ENCODE assay signal across 15 cellular contexts in genomic region chr2:205679410-205680009, GRCh38. TPM values are rescaled to one million over a fixed set of nuclear protein-coding genes. Genes with fewer than 3 reads are reported as not detected.
A peak's percentile ranks its signal among the peaks of the same experiment; 100 is the strongest.
DNase-seq lines count a peak whose midpoint lies in the region; ATAC-seq and TF ChIP-seq lines count a peak whose summit lies in the region.
"Had no signal": no experiment of that assay in that cellular context is flagged by ENCODE, and none has a peak within 500 bp of the region (broad histone marks: within the 10 kb centered on the region; RNA-seq: fewer than 3 reads in every experiment).

No MANE protein-coding gene starts in this region.

- peak overlapping the region; percentile 12; the same call in 1 of the 2 replicates for H2AFZ ChIP-seq in SK-N-SH (ENCODE audit: low read depth)

- H3K4me1 Mint-ChIP-seq in activated T-helper 1 cell treated with anti-CD3 and anti-CD28 coated beads, Interleukin-12 subunit alpha, Interleukin-12 subunit beta, Interleukin-2, Interleukin-4 antibody, amounts not matched to agents 30 ng/mL and 10 ng/mL and 1 ng/mL, durations not matched to agents 14 hours and 24 hours and 36 hours (ENCODE audit: low read depth), result peaks cover 40% of the 10 kb centered on the region
- H3K4me1 Mint-ChIP-seq in naive thymus-derived CD4-positive, alpha-beta T cell, result peaks cover 16 to 38% (median 21%) of the 10 kb centered on the region in 7 donors

- no peaks in the 10 kb centered on the region for H3K36me3 ChIP-seq in SK-N-SH (replicated peaks in 1 of 2; ENCODE audit: control insufficient read depth in 1 of 2, insufficient read depth in 2 of 2, low read length in 1 of 2)
- no peaks in the 10 kb centered on the region for H3K36me3 ChIP-seq in naive thymus-derived CD4-positive, alpha-beta T cell (ENCODE audit: control insufficient read depth in 2 of 3, insufficient read depth in 3 of 3, low read length in 3 of 3)
- H3K36me3 ChIP-seq: right atrium auricular region, thoracic aorta had no signal

- H3K4me3 ChIP-seq in SK-N-SH (ENCODE audit: low read depth in 2 of 2, low read length in 1 of 2), result no peak overlapping the region; a peak in 1 of 4 replicates
- H3K4me3 ChIP-seq in naive thymus-derived CD4-positive, alpha-beta T cell (ENCODE audit: low read length), result no peak overlapping the region
- H3K4me3 ChIP-seq: lung, right atrium auricular region, thoracic aorta had no signal

- peak overlapping the region in 1 of 2 experiments; percentile 6; a peak in 1 of 4 replicates for H3K27ac ChIP-seq in SK-N-SH (ENCODE audit: low read depth in 2 of 2, low read length in 1 of 2)
- H3K27ac ChIP-seq in naive thymus-derived CD4-positive, alpha-beta T cell (ENCODE audit: low read depth, low read length), result no peak overlapping the region
- H3K27ac ChIP-seq: HL-60, right atrium auricular region, thoracic aorta had no signal

- POLR2A ChIA-PET in SK-N-SH (lab: Yijun Ruan, JAX), result no interaction called here
- POLR2A ChIA-PET in naive thymus-derived CD4-positive, alpha-beta T cell (lab: Charles Lee), result no interaction called here

- DNase-seq in SK-N-SH (no peak), islet precursor cell (peak; percentile 70)
- DNase-seq in activated T-helper 1 cell treated with anti-CD3 and anti-CD28 coated beads, Interleukin-12 subunit alpha, Interleukin-12 subunit beta, Interleukin-2, Interleukin-4 antibody, amounts not matched to agents 30 ng/mL and 10 ng/mL and 1 ng/mL, durations not matched to agents 14 hours and 24 hours and 36 hours (ENCODE audit: low spot score), result no peak
- DNase-seq in naive thymus-derived CD4-positive, alpha-beta T cell, result no peak
- DNase-seq in activated T-cell treated with anti-CD3 and anti-CD28 coated beads, Interleukin-2, amount 50 U/mL, for 48 hours, result no peak
- DNase-seq: stimulated activated naive CD4-positive, alpha-beta T cell treated with Interleukin-2 at 50 U/mL for 16 hours had no signal

- H3K4me3 Mint-ChIP-seq in activated T-helper 1 cell treated with anti-CD3 and anti-CD28 coated beads, Interleukin-12 subunit alpha, Interleukin-12 subunit beta, Interleukin-2, Interleukin-4 antibody, amounts not matched to agents 30 ng/mL and 10 ng/mL and 1 ng/mL, durations not matched to agents 14 hours and 24 hours and 36 hours, result peak overlapping the region; percentile 43
- peak overlapping the region in 1 of 10 donors; percentile 2 for H3K4me3 Mint-ChIP-seq in naive thymus-derived CD4-positive, alpha-beta T cell
- H3K4me3 Mint-ChIP-seq: activated naive CD4-positive, alpha-beta T cell treated with anti-CD3 and anti-CD28 coated beads, Interleukin-2, amount 10 ng/mL, durations not matched to agents 7 days and 5 days; activated T-cell treated with anti-CD3 and anti-CD28 coated beads, Interleukin-2, amount 50 U/mL, for 4 hours had no signal

- no peak overlapping the region for H3K27ac Mint-ChIP-seq in activated T-helper 1 cell treated with anti-CD3 and anti-CD28 coated beads, Interleukin-12 subunit alpha, Interleukin-12 subunit beta, Interleukin-2, Interleukin-4 antibody, amounts not matched to agents 30 ng/mL and 10 ng/mL and 1 ng/mL, durations not matched to agents 14 hours and 24 hours and 36 hours
- H3K27ac Mint-ChIP-seq in naive thymus-derived CD4-positive, alpha-beta T cell, result no peak overlapping the region
- H3K27ac Mint-ChIP-seq: activated naive CD4-positive, alpha-beta T cell treated with anti-CD3 and anti-CD28 coated beads, Interleukin-2, amount 10 ng/mL, durations not matched to agents 7 days and 5 days had no signal

- H3K36me3 Mint-ChIP-seq in activated T-helper 1 cell treated with anti-CD3 and anti-CD28 coated beads, Interleukin-12 subunit alpha, Interleukin-12 subunit beta, Interleukin-2, Interleukin-4 antibody, amounts not matched to agents 30 ng/mL and 10 ng/mL and 1 ng/mL, durations not matched to agents 14 hours and 24 hours and 36 hours (ENCODE audit: low read depth), result peaks cover 8% of the 10 kb centered on the region
- H3K36me3 Mint-ChIP-seq in naive thymus-derived CD4-positive, alpha-beta T cell, result peaks cover 0 to 2% (median 0%) of the 10 kb centered on the region in 5 donors
- H3K36me3 Mint-ChIP-seq: activated naive CD4-positive, alpha-beta T cell treated with anti-CD3 and anti-CD28 coated beads, Interleukin-2, amount 10 ng/mL, durations not matched to agents 7 days and 5 days had no signal

- no peaks in the 10 kb centered on the region for H4K20me1 ChIP-seq in SK-N-SH (ENCODE audit: insufficient read depth)

- H3K27me3 ChIP-seq in SK-N-SH (ENCODE audit: insufficient read depth), result no peaks in the 10 kb centered on the region
- H3K27me3 ChIP-seq in naive thymus-derived CD4-positive, alpha-beta T cell (ENCODE audit: control insufficient read depth in 2 of 2, insufficient read depth in 2 of 2, low read length in 2 of 2), result peaks cover 3 to 5% of the 10 kb centered on the region in 2 donors
- H3K27me3 ChIP-seq: right atrium auricular region had no signal

- no peak for TF ChIP-seq EP300 in SK-N-SH (IDR thresholded peaks at IDR 0.05; ENCODE audit: borderline replicate concordance in 1 of 2, low read depth in 1 of 2, low read length in 1 of 2)

- H3K9me3 Mint-ChIP-seq in activated T-helper 1 cell treated with anti-CD3 and anti-CD28 coated beads, Interleukin-12 subunit alpha, Interleukin-12 subunit beta, Interleukin-2, Interleukin-4 antibody, amounts not matched to agents 30 ng/mL and 10 ng/mL and 1 ng/mL, durations not matched to agents 14 hours and 24 hours and 36 hours, result no peaks in the 10 kb centered on the region
- peaks cover 0 to 1% (median 0%) of the 10 kb centered on the region in 11 donors for H3K9me3 Mint-ChIP-seq in naive thymus-derived CD4-positive, alpha-beta T cell
- H3K9me3 Mint-ChIP-seq: activated naive CD4-positive, alpha-beta T cell treated with anti-CD3 and anti-CD28 coated beads, Interleukin-2, amount 10 ng/mL, durations not matched to agents 7 days and 5 days; activated T-cell treated with anti-CD3 and anti-CD28 coated beads, Interleukin-2, amount 50 U/mL, for 4 hours had no signal

- intact Hi-C loops in activated T-helper 1 cell treated with anti-CD3 and anti-CD28 coated beads, Interleukin-12 subunit alpha, Interleukin-12 subunit beta, Interleukin-2, Interleukin-4 antibody, amounts not matched to agents 30 ng/mL and 10 ng/mL and 1 ng/mL, durations not matched to agents 14 hours and 24 hours and 36 hours (cut with micrococcal nuclease), result loop anchor here (1.0 to 10.0 kb wide), 13 partner anchors 67 to 1652 kb away; no protein-coding TSS in a partner anchor
- intact Hi-C loops in naive thymus-derived CD4-positive, alpha-beta T cell (cut with micrococcal nuclease), result loop anchor here (1.0 to 10.0 kb wide), 16 partner anchors 67 to 1572 kb away; no protein-coding TSS in a partner anchor

- no peak overlapping the region for H3K4me2 ChIP-seq in SK-N-SH

- TF ChIP-seq CTCF in SK-N-SH (IDR thresholded peaks at IDR 0.05), result no peak

- no peaks in the 10 kb centered on the region for H3K9me3 ChIP-seq in SK-N-SH
- H3K9me3 ChIP-seq in naive thymus-derived CD4-positive, alpha-beta T cell (ENCODE audit: control insufficient read depth in 2 of 3, low read length in 3 of 3), result no peaks in the 10 kb centered on the region
- H3K9me3 ChIP-seq: right atrium auricular region, thoracic aorta had no signal

- H3K9me2 ChIP-seq in SK-N-SH, result no peaks in the 10 kb centered on the region

- no peak for TF ChIP-seq RAD21 in SK-N-SH (IDR thresholded peaks at IDR 0.05; ENCODE audit: low read length)

- ATAC-seq in SK-N-SH treated with all-trans-retinoic acid at 6 μM for 48 hours (no peak), GM21717 (IDR thresholded peaks at IDR 0.05; ENCODE audit: unreplicated experiment) (no peak), GM18867 (IDR thresholded peaks at IDR 0.05; ENCODE audit: unreplicated experiment) (no peak)
- ATAC-seq in naive thymus-derived CD4-positive, alpha-beta T cell, result no peak

- 77% methylated on average over 5 of the region's 5 CpGs for WGBS in SK-N-SH (ENCODE audit: low lambda C conversion rate)

- H3K4me1 ChIP-seq in SK-N-SH (ENCODE audit: control insufficient read depth in 1 of 2, insufficient read depth in 2 of 2, low read depth in 1 of 2, low read length in 1 of 2), result peaks cover 11 to 24% of the 10 kb centered on the region in 2 experiments
- H3K4me1 ChIP-seq in naive thymus-derived CD4-positive, alpha-beta T cell (ENCODE audit: control insufficient read depth in 2 of 2, insufficient read depth in 2 of 2, low read length in 2 of 2), result peaks cover 0 to 4% of the 10 kb centered on the region in 2 donors

- H3K79me2 ChIP-seq in SK-N-SH (ENCODE audit: insufficient read depth), result peaks cover 22% of the 10 kb centered on the region

- peaks cover 19% of the 10 kb centered on the region for H3F3A ChIP-seq in SK-N-SH (replicated peaks; ENCODE audit: insufficient read depth)

- CTCF ChIA-PET in SK-N-SH (lab: Yijun Ruan, JAX), result interaction anchor here (0.6 to 8.2 kb wide), 27 partner anchors 9 to 1353 kb away, joined by 3 to 91 read pairs (median 3); no protein-coding TSS in a partner anchor
- CTCF ChIA-PET in naive thymus-derived CD4-positive, alpha-beta T cell (lab: Charles Lee), result interaction anchor here (0.7 to 2.2 kb wide), 7 partner anchors 14 to 1419 kb away, joined by 3 to 10 read pairs (median 3); no protein-coding TSS in a partner anchor

- peaks cover 39% of the 10 kb centered on the region for H3K27me3 Mint-ChIP-seq in activated T-helper 1 cell treated with anti-CD3 and anti-CD28 coated beads, Interleukin-12 subunit alpha, Interleukin-12 subunit beta, Interleukin-2, Interleukin-4 antibody, amounts not matched to agents 30 ng/mL and 10 ng/mL and 1 ng/mL, durations not matched to agents 14 hours and 24 hours and 36 hours (ENCODE audit: insufficient read depth)
- peaks cover 35 to 49% (median 39%) of the 10 kb centered on the region in 5 donors for H3K27me3 Mint-ChIP-seq in naive thymus-derived CD4-positive, alpha-beta T cell

- no peak overlapping the region for H3K9ac ChIP-seq in SK-N-SH

TF ChIP-seq in SK-N-SH, 30 proteins besides CTCF, POLR2A, EP300 and RAD21 (continues in another document):
- TF ChIP-seq MEF2A (IDR thresholded peaks at IDR 0.05; ENCODE audit: borderline replicate concordance, low read depth), result no peak
- TF ChIP-seq ELF1 (IDR thresholded peaks at IDR 0.05), result no peak
- no peak for TF ChIP-seq NFIC (IDR thresholded peaks at IDR 0.05; ENCODE audit: borderline replicate concordance)
- TF ChIP-seq JUND (IDR thresholded peaks at IDR 0.05), result no peak

RNA-seq across cellular contexts. Expression of gene NRP2, which starts 2.8 kb away (rescaled TPM):
- polyA plus RNA-seq in SK-N-SH (2012; rRNA removed), result 66.9 and 68.8 TPM in 2 replicates
- 47.4 and 57.6 TPM in 2 replicates for polyA plus RNA-seq in SK-N-SH (2012; cell fraction: cytosol; rRNA removed)
- 48.8 and 59.3 TPM in 2 replicates for polyA plus RNA-seq in SK-N-SH (2012; cell fraction: nucleus; rRNA removed)
- total RNA-seq in activated T-helper 1 cell treated with anti-CD3 and anti-CD28 coated beads, Interleukin-12 subunit alpha, Interleukin-12 subunit beta, Interleukin-2, Interleukin-4 antibody, amounts not matched to agents 30 ng/mL and 10 ng/mL and 1 ng/mL, durations not matched to agents 14 hours and 24 hours and 36 hours, result 56.9 and 64.0 TPM in 2 replicates
- 10 to 100 TPM in 1 of 5 experiments, 1 to 10 TPM in 3, under 1 TPM in 1; 0.50 to 23.7 (median 2.2) TPM for total RNA-seq in naive thymus-derived CD4-positive, alpha-beta T cell
- under 1 TPM; 0.35 to 0.51 TPM for polyA plus RNA-seq in naive thymus-derived CD4-positive, alpha-beta T cell
